Comparison of ENCODE assay signal across 9 cellular contexts in genomic region chr1:206589206-206589605, GRCh38. TPM values are rescaled to one million over a fixed set of nuclear protein-coding genes. Genes with fewer than 3 reads are reported as not detected.
DNase-seq lines count a peak whose midpoint lies in the region; ATAC-seq and TF ChIP-seq lines count a peak whose summit lies in the region.
"Had no signal": no experiment of that assay in that cellular context is flagged by ENCODE, and none has a peak within 500 bp of the region (broad histone marks: within the 10 kb centered on the region; RNA-seq: fewer than 3 reads in every experiment).

No MANE protein-coding gene starts in this region.

- WGBS in IMR-90 (ENCODE audit: extremely low coverage in 2 of 2, insufficient read length in 1 of 2), 2 experiments: 0% methylated on average over 4 of the region's 7 CpGs; no CpG with 5 or more reads in 1 of the 2 experiments

- peak; percentile 97 for DNase-seq in IMR-90
- peak; percentile 92 for DNase-seq in choroid plexus epithelial cell (ENCODE audit: low read depth)
- DNase-seq in memory B cell (ENCODE audit: low spot score in 2 of 2): no peak
- no peak for DNase-seq in superior temporal gyrus (ENCODE audit: extremely low spot score)
- no peak for DNase-seq in SW 1271 (lab: John Stamatoyannopoulos, UW)
- no peak for DNase-seq in NCI-H1694 (lab: John Stamatoyannopoulos, UW)
- no peak for DNase-seq in stimulated activated CD4-positive, alpha-beta T cell treated with anti-CD3 and anti-CD28 coated beads, Interleukin-4, amount 100 ng/mL, for 24 hours

- TF ChIP-seq RAD21 in IMR-90 (IDR thresholded peaks at IDR 0.05; ENCODE audit: low read length): no peak

- in situ Hi-C loops in IMR-90 (cut with MboI; ENCODE audit: low sequenced_read_pairs): no loop called here

- TF ChIP-seq POLR2A in IMR-90 (IDR thresholded peaks at IDR 0.05; ENCODE audit: low read depth, low read length): no peak

- BruUV-seq in IMR-90 (replicated peaks; lab: Mats Ljungman, UMichigan): no TSS peak

- H3K4me1 ChIP-seq in ACC112 (ENCODE audit: control insufficient read depth, insufficient read depth, low read length, unreplicated experiment) (peaks cover 31% of the 10 kb centered on the region), IMR-90 (ENCODE audit: control insufficient read depth, insufficient read depth, low read length) (peaks cover 14% of the 10 kb centered on the region)

- no peaks in the 10 kb centered on the region for H3K27me3 Mint-ChIP-seq in memory B cell

- no peak overlapping the region for H2AK9ac ChIP-seq in IMR-90 (replicated peaks; ENCODE audit: low read depth, low read length, poor library complexity)

- peak overlapping the region; percentile 82 for H3K27ac ChIP-seq in ACC112 (ENCODE audit: low read depth, low read length)
- no peak overlapping the region for H3K27ac ChIP-seq in IMR-90 (ENCODE audit: insufficient read depth, low read length)

- no peaks in the 10 kb centered on the region for H3K79me2 ChIP-seq in ACC112 (ENCODE audit: control insufficient read depth, insufficient read depth, low read length, unreplicated experiment)

- H2BK120ac ChIP-seq in IMR-90 (ENCODE audit: low read depth, low read length): no peak overlapping the region

- H4K5ac ChIP-seq in IMR-90 (ENCODE audit: low read depth, low read length): no peak overlapping the region

- H3K56ac ChIP-seq in IMR-90 (ENCODE audit: extremely low read depth, insufficient read depth, low read length): no peak overlapping the region

- H2BK15ac ChIP-seq in IMR-90 (ENCODE audit: low read depth, low read length): no peak overlapping the region

- no peak overlapping the region for H2BK20ac ChIP-seq in IMR-90 (ENCODE audit: low read depth, low read length)

- H3K27me3 ChIP-seq in ACC112 (ENCODE audit: insufficient read depth, low read length): no peaks in the 10 kb centered on the region
- H3K27me3 ChIP-seq in IMR-90 (ENCODE audit: control insufficient read depth, insufficient read depth, low read length): no peaks in the 10 kb centered on the region

- H3K4me3 Mint-ChIP-seq in memory B cell: no peak overlapping the region

- POLR2A ChIA-PET in IMR-90 (lab: Charles Lee; ENCODE audit: unreplicated experiment): no interaction called here

- H3K9ac ChIP-seq in IMR-90 (ENCODE audit: low read depth, low read length): no peak overlapping the region
- H3K9ac ChIP-seq: KMS-11 had no signal

- H3K4me3 ChIP-seq in ACC112 (ENCODE audit: low read depth, low read length) (peak overlapping the region; percentile 11; the same call in 1 of the 2 replicates), IMR-90 (ENCODE audit: insufficient read depth, low read depth, low read length) (no peak overlapping the region), choroid plexus epithelial cell (ENCODE audit: low read depth, low read length) (no peak overlapping the region)

- H3K27ac Mint-ChIP-seq in memory B cell: peak overlapping the region; percentile 38

- peaks cover 7% of the 10 kb centered on the region for H3K4me1 Mint-ChIP-seq in memory B cell

- ATAC-seq in IMR-90 (ENCODE audit: low read depth) (peak; percentile 92), memory B cell (ENCODE audit: low read depth) (no peak)

- H3K36me3 ChIP-seq in ACC112 (ENCODE audit: insufficient read depth, low read length) (0 out of 2 replicates have a peak, but pooled peaks cover 8% of the 10 kb centered on the region), IMR-90 (ENCODE audit: control insufficient read depth, insufficient read depth, low read length) (peaks cover 11% of the 10 kb centered on the region)

- CTCF ChIA-PET in IMR-90 (lab: Yijun Ruan, JAX): interaction anchor here (1.5 to 1.7 kb wide), 2 partner anchors 46 to 393 kb away, joined by 3 to 7 read pairs; no protein-coding TSS in a partner anchor

- H2BK5ac ChIP-seq in IMR-90 (ENCODE audit: low read depth, low read length, poor library complexity, severe bottlenecking): peak overlapping the region; percentile 45

- H3K79me1 ChIP-seq in IMR-90 (ENCODE audit: low read depth in 1 of 2, low read length in 2 of 2): peaks cover 0 to 13% of the 10 kb centered on the region in 2 experiments; a peak in 1 of 4 replicates

- no peak overlapping the region for H3K4me2 ChIP-seq in IMR-90 (ENCODE audit: low read depth, low read length)
- H3K4me2 ChIP-seq: KMS-11 had no signal

- H3K14ac ChIP-seq in IMR-90 (replicated peaks; ENCODE audit: low read depth, low read length): no peak overlapping the region

- no peak overlapping the region for H2AK5ac ChIP-seq in IMR-90 (ENCODE audit: low read depth, low read length)

- H2AFZ ChIP-seq in ACC112 (ENCODE audit: low read length, unreplicated experiment) (no peak overlapping the region), IMR-90 (replicated peaks; ENCODE audit: low read length, poor library complexity) (no peak overlapping the region)

- dilution Hi-C loops in IMR-90 (cut with HindIII; ENCODE audit: low sequenced_read_pairs, unreplicated experiment): no loop called here

- H3K9me3 Mint-ChIP-seq in memory B cell: no peaks in the 10 kb centered on the region

- H4K8ac ChIP-seq in IMR-90 (ENCODE audit: low read depth in 2 of 2, low read length in 2 of 2): peak overlapping the region in 1 of 2 experiments; percentile 59; a peak in 1 of 4 replicates

- no peak overlapping the region for H3K23ac ChIP-seq in IMR-90 (ENCODE audit: low read depth, low read length)

- intact Hi-C loops in IMR-90 (cut with micrococcal nuclease): no loop called here

- H4K20me1 ChIP-seq in IMR-90 (ENCODE audit: insufficient read depth, low read length): 0 out of 2 replicates have a peak, but pooled peaks cover 2% of the 10 kb centered on the region

- no peak overlapping the region for H4K91ac ChIP-seq in IMR-90 (ENCODE audit: insufficient read depth, low read depth, low read length)

- no peak for TF ChIP-seq CTCF in IMR-90 (conservative IDR thresholded peaks at IDR 0.05; ENCODE audit: low read depth, low read length)
- TF ChIP-seq CTCF in choroid plexus epithelial cell (conservative IDR thresholded peaks at IDR 0.05; ENCODE audit: low read depth, low read length): no peak

- peaks cover 19% of the 10 kb centered on the region for H3K36me3 Mint-ChIP-seq in memory B cell

- no peaks in the 10 kb centered on the region for H3K9me3 ChIP-seq in IMR-90 (ENCODE audit: control insufficient read depth, insufficient read depth, low read length)

- peaks cover 21% of the 10 kb centered on the region for H3K9me1 ChIP-seq in IMR-90 (ENCODE audit: insufficient read depth, low read length)

- H3K4ac ChIP-seq in IMR-90 (ENCODE audit: low read depth, low read length): no peak overlapping the region

- H3K18ac ChIP-seq in IMR-90 (ENCODE audit: low read depth, low read length): no peak overlapping the region

TF ChIP-seq in IMR-90, 13 proteins besides CTCF, POLR2A, EP300 and RAD21:
- TF ChIP-seq MAZ (IDR thresholded peaks at IDR 0.05; ENCODE audit: borderline replicate concordance, low read depth, low read length): no peak
- no peak for TF ChIP-seq SMC3 (IDR thresholded peaks at IDR 0.05; ENCODE audit: low read depth, low read length)
- TF ChIP-seq ELK1 (IDR thresholded peaks at IDR 0.05; ENCODE audit: borderline replicate concordance, low read depth, low read length): no peak
- no peak for TF ChIP-seq MAFK (IDR thresholded peaks at IDR 0.05; ENCODE audit: low read depth, low read length)
- TF ChIP-seq RCOR1 (IDR thresholded peaks at IDR 0.05; ENCODE audit: insufficient replicate concordance, low read length): no peak
- TF ChIP-seq, protein P1, sequence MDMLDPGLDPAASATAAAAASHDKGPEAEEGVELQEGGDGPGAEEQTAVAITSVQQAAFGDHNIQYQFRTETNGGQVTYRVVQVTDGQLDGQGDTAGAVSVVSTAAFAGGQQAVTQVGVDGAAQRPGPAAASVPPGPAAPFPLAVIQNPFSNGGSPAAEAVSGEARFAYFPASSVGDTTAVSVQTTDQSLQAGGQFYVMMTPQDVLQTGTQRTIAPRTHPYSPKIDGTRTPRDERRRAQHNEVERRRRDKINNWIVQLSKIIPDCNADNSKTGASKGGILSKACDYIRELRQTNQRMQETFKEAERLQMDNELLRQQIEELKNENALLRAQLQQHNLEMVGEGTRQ (IDR thresholded peaks at IDR 0.05; ENCODE audit: low read depth, low read length): peak; percentile 75
- peak; percentile 77 for TF ChIP-seq FOS (IDR thresholded peaks at IDR 0.05; ENCODE audit: low read depth, low read length)
- TF ChIP-seq MXI1 (IDR thresholded peaks at IDR 0.05; ENCODE audit: borderline replicate concordance, low read depth, low read length): 0 out of 2 replicates have a peak, but pooled peaks have one; percentile 47
- no peak for TF ChIP-seq NFE2L2 (IDR thresholded peaks at IDR 0.05; ENCODE audit: low read depth, low read length)
- TF ChIP-seq BHLHE40 (IDR thresholded peaks at IDR 0.05; ENCODE audit: low read depth, low read length): peak; percentile 39; the same call in 1 of the 2 replicates
- TF ChIP-seq CHD1 (IDR thresholded peaks at IDR 0.05; ENCODE audit: low read depth, low read length): no peak
- TF ChIP-seq RFX5 (IDR thresholded peaks at IDR 0.05; ENCODE audit: low read depth, low read length): no peak
- no peak for TF ChIP-seq CEBPB (IDR thresholded peaks at IDR 0.05; ENCODE audit: low read depth, low read length)

RNA-seq across cellular contexts. Expression of gene EIF2D, which starts 23.1 kb away (rescaled TPM):
- 51.7 and 69.4 TPM in 2 replicates for total RNA-seq in IMR-90 (2012; rRNA removed)
- polyA plus RNA-seq in IMR-90 (2012; rRNA removed): 58.7 and 64.3 TPM in 2 replicates
- 39.4 and 47.6 TPM in 2 replicates for polyA plus RNA-seq in IMR-90 (2012; cell fraction: cytosol; rRNA removed)
- 35.3 and 72.9 TPM in 2 replicates for polyA plus RNA-seq in IMR-90 (2012; cell fraction: nucleus; rRNA removed; ENCODE audit: low replicate concordance)

RNA-seq across cellular contexts. Expression of gene DYRK3, which starts 46.1 kb away (rescaled TPM):
- 21.1 and 22.0 TPM in 2 replicates for total RNA-seq in IMR-90 (2012; rRNA removed)
- polyA plus RNA-seq in IMR-90 (2012; rRNA removed): 4.6 and 5.5 TPM in 2 replicates
- polyA plus RNA-seq in IMR-90 (2012; cell fraction: cytosol; rRNA removed): 2.2 and 3.2 TPM in 2 replicates
- polyA plus RNA-seq in IMR-90 (2012; cell fraction: nucleus; rRNA removed; ENCODE audit: low replicate concordance): 2.4 and 9.7 TPM in 2 replicates

Comparison
In these comparisons a context has a peak if more than half of its experiments do, and no peak if none do; other contexts are left out.
1. DNase-seq: peak in IMR-90 (single experiment) and choroid plexus epithelial cell (single experiment); none in memory B cell (0 of 2), superior temporal gyrus (single experiment), SW 1271 (0 of 2), NCI-H1694 (single experiment) and stimulated activated CD4-positive, alpha-beta T cell treated with anti-CD3 and anti-CD28 coated beads, Interleukin-4, amount 100 ng/mL, for 24 hours (single experiment).